7 cellular contexts compared by ENCODE assay signal in the genomic region with DNA sequence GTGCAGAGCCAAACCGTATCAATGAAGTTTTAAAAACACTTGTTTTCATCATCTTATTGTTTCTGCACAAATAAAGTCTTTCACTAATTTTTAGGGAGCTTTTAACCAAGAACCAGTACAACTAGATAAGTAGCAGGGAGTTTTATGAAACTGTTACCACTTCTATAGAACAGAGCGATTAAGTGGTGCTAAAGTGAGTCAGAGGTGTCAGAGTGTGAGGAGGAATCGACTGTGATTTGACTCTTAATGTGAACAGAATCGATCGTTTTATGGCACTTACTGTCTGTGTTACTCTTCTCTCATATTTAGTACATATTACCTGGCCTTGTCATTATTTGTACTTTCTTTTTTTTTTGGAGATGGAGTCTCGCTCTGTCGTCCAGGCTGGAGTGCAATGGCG.
"Had no signal": no experiment of that assay in that cellular context is flagged by ENCODE, and none has a peak within 500 bp of the region (broad histone marks: within the 10 kb centered on the region; RNA-seq: fewer than 3 reads in every experiment).

No MANE protein-coding gene starts in this region.

- H3K4me3 Mint-ChIP-seq: H9, IgD-negative memory B cell had no signal

- H3K27me3 Mint-ChIP-seq: IgD-negative memory B cell had no signal

- H3K9me3 Mint-ChIP-seq: H9, IgD-negative memory B cell had no signal

- H3K4me1 Mint-ChIP-seq: H9, IgD-negative memory B cell had no signal

- ATAC-seq: HepG2 had no signal

- DNase-seq: GM23248, GOT3, H9, HCEC 1CT, KBM-7 had no signal
